Comparison of ENCODE assay signal across 1 cellular context in the genomic region with DNA sequence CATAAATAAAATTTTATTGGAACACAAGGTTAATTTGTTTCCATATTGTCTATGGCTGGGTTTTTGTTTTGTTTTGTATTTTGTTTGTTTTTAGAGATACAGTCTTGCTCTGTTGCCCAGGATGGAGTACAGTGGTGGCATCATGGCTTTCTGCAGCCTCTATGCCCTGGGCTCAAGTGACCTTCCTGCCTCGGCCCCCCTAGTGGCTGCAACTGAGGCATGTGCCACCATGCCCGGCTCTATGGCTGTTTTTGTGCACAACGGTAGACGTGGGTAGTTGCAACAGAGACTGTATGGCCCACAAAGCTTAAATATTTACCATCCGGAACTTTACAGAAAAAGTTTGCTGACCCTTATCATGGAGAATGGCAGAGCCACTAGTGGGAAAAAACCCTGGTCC.
TF ChIP-seq lines count a peak whose summit lies in the region.

No MANE protein-coding gene starts in this region.

TF ChIP-seq in H1, 55 proteins besides CTCF, POLR2A, EP300 and RAD21:
- TF ChIP-seq BCL11A (IDR thresholded peaks at IDR 0.05; ENCODE audit: low read depth in 2 of 2, low read length in 2 of 2) = no peak
- no peak for TF ChIP-seq KDM4A (IDR thresholded peaks at IDR 0.05; ENCODE audit: low read depth, low read length, severe bottlenecking)
- no peak for TF ChIP-seq RXRA (IDR thresholded peaks at IDR 0.05; ENCODE audit: insufficient read depth, low read depth, low read length)
- TF ChIP-seq, protein P1, sequence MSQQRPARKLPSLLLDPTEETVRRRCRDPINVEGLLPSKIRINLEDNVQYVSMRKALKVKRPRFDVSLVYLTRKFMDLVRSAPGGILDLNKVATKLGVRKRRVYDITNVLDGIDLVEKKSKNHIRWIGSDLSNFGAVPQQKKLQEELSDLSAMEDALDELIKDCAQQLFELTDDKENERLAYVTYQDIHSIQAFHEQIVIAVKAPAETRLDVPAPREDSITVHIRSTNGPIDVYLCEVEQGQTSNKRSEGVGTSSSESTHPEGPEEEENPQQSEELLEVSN (IDR thresholded peaks at IDR 0.05) = no peak
- no peak for TF ChIP-seq CREB1 (IDR thresholded peaks at IDR 0.05)
- no peak for TF ChIP-seq KDM1A (IDR thresholded peaks at IDR 0.05; ENCODE audit: borderline replicate concordance, low read length)
- TF ChIP-seq ASH2L (IDR thresholded peaks at IDR 0.05; ENCODE audit: low read length) = no peak
- TF ChIP-seq SP1 (IDR thresholded peaks at IDR 0.05; ENCODE audit: low read depth, low read length) = no peak
- TF ChIP-seq HDAC2 (IDR thresholded peaks at IDR 0.05; ENCODE audit: borderline replicate concordance in 1 of 2, low read depth in 2 of 2, low read length in 2 of 2) = no peak
- TF ChIP-seq, protein P2, sequence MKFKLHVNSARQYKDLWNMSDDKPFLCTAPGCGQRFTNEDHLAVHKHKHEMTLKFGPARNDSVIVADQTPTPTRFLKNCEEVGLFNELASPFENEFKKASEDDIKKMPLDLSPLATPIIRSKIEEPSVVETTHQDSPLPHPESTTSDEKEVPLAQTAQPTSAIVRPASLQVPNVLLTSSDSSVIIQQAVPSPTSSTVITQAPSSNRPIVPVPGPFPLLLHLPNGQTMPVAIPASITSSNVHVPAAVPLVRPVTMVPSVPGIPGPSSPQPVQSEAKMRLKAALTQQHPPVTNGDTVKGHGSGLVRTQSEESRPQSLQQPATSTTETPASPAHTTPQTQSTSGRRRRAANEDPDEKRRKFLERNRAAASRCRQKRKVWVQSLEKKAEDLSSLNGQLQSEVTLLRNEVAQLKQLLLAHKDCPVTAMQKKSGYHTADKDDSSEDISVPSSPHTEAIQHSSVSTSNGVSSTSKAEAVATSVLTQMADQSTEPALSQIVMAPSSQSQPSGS (IDR thresholded peaks at IDR 0.05; ENCODE audit: low read length) = no peak
- TF ChIP-seq BRCA1 (IDR thresholded peaks at IDR 0.05; ENCODE audit: low read depth, low read length) = no peak
- no peak for TF ChIP-seq RNF2 (IDR thresholded peaks at IDR 0.05; ENCODE audit: borderline replicate concordance, low read depth, low read length, missing control alignments, poor library complexity, severe bottlenecking)
- TF ChIP-seq JUND (IDR thresholded peaks at IDR 0.05; ENCODE audit: low read length) = no peak
- no peak for TF ChIP-seq CHD2 (IDR thresholded peaks at IDR 0.05; ENCODE audit: low read length)
- no peak for TF ChIP-seq TAF7 (optimal IDR thresholded peaks at IDR 0.05; ENCODE audit: borderline replicate concordance, low read depth, low read length)
- no peak for TF ChIP-seq ZNF274 (IDR thresholded peaks at IDR 0.05; ENCODE audit: borderline replicate concordance, extremely low read depth, low read length)
- no peak for TF ChIP-seq PHF8 (conservative IDR thresholded peaks at IDR 0.05; ENCODE audit: low read depth, low read length)
- no peak for TF ChIP-seq NRF1 (IDR thresholded peaks at IDR 0.05; ENCODE audit: low read depth, low read length)
- TF ChIP-seq SRF (IDR thresholded peaks at IDR 0.05; ENCODE audit: low read depth, low read length) = no peak
